Comparison of ENCODE assay signal across 7 cellular contexts in genomic region chr2:125698280-125698679, GRCh38.
"Had no signal": no experiment of that assay in that cellular context is flagged by ENCODE, and none has a peak within 500 bp of the region (broad histone marks: within the 10 kb centered on the region; RNA-seq: fewer than 3 reads in every experiment).

No MANE protein-coding gene starts in this region.

- DNase-seq: GM23248, GOT3, H9, HCEC 1CT, KG1 had no signal

- H3K4me3 ChIP-seq: GM23248 had no signal

- H3K27ac ChIP-seq: GM23248 had no signal

- FAIRE-seq: H54, HTR-8/SVneo had no signal

- H2AFZ ChIP-seq: GM23248 had no signal

- H3K9ac ChIP-seq: GM23248 had no signal
